Comparison of ENCODE assay signal across 8 cellular contexts in the genomic region with DNA sequence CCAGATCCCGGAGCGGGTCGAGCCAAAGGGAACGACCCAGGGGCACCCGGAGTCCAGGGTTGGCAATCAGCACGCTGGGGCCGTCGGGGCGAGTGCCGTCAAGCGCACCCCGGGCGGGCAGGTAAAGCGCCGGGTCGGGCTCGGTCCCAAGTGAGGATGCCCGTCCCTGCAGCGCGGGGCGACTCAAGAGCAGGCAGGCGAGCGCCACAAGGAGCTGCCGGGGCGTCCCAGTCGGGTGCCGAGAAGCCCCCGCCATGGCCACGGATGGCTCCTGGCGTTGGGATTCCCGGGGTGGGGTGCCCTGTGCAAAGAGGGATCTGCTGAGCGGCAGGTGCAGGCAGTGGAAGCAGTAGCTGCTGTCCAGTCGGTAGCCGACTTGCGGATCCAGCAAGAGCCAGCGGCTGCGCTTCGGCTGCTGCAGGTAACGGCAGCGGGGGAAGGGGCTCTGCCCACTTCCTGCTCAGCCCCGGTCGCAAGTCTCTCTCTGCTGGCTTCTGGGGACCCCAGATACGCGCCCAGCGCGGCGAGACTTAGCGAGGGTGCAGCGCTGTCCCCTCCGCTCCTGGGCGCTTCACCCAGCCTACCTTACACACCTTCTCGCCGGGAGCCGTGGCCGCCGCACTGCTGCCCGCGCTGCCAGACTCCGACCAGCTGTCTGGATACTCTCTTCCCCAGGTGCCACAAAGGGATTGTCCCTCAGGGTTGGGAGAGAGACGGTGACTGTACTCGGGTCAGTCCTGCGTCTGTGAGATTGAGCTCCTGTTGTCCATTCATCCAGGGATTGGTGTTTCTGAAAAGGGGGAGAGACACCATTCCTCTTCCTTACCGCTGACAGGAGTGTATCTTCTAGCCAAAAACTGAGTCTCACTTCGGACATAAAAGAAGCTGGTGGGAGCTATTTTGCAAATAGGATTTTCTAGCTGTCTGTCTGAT. TPM values are rescaled to one million over a fixed set of nuclear protein-coding genes. Genes with fewer than 3 reads are reported as not detected.
DNase-seq lines count a peak whose midpoint lies in the region; ATAC-seq and TF ChIP-seq lines count a peak whose summit lies in the region.

TSS of gene FREM3 (minus strand) at position 256 of the 933 bp plus-strand sequence. CDS start at position 256, 0 bp downstream.

- no peaks in the 10 kb centered on the region for H3K36me3 ChIP-seq in thyroid gland

- peaks cover 12% of the 10 kb centered on the region for H3K27me3 ChIP-seq in thyroid gland

- 3 to 10% methylated on average over 14 to 21 of the region's 64 CpGs for WGBS in thyroid gland, 2 donors

- intact Hi-C loops in thyroid gland (cut with DNase I): no loop called here

- DNase-seq in activated effector memory CD4-positive, alpha-beta T cell treated with anti-CD3 and anti-CD28 coated beads, Interleukin-2, amount 50 U/mL, for 16 hours: peak; percentile 66
- no peak for DNase-seq in activated effector memory CD4-positive, alpha-beta T cell treated with Interleukin-2 at 50 U/mL for 16 hours
- DNase-seq in activated naive CD8-positive, alpha-beta T cell treated with anti-CD3 and anti-CD28 coated beads for 36 hours: peak; percentile 6
- DNase-seq in left kidney (ENCODE audit: low read depth, low spot score): peak; percentile 67
- peak; percentile 3 to 7 for DNase-seq in thyroid gland
- no peak for DNase-seq in cortex of kidney (lab: John Stamatoyannopoulos, UW)

- peaks cover 8% of the 10 kb centered on the region for H3K4me1 Mint-ChIP-seq in activated naive CD8-positive, alpha-beta T cell treated with anti-CD3 and anti-CD28 coated beads for 36 hours

- H3K9me3 Mint-ChIP-seq in activated naive CD8-positive, alpha-beta T cell treated with anti-CD3 and anti-CD28 coated beads for 36 hours: peaks cover 2% of the 10 kb centered on the region

- TF ChIP-seq POLR2A in thyroid gland (IDR thresholded peaks at IDR 0.05): no peak

- no peak for TF ChIP-seq CTCF in thyroid gland (IDR thresholded peaks at IDR 0.05)

- H3K36me3 Mint-ChIP-seq in activated naive CD8-positive, alpha-beta T cell treated with anti-CD3 and anti-CD28 coated beads for 36 hours: no peaks in the 10 kb centered on the region

- H3K4me3 Mint-ChIP-seq in activated naive CD8-positive, alpha-beta T cell treated with anti-CD3 and anti-CD28 coated beads for 36 hours: peak within 1 kb of the TSS; percentile 38

- no peak for ATAC-seq in GM18858 (IDR thresholded peaks at IDR 0.05; ENCODE audit: unreplicated experiment)
- ATAC-seq in GM21529 (IDR thresholded peaks at IDR 0.05; ENCODE audit: unreplicated experiment): no peak

- H3K4me1 ChIP-seq in thyroid gland: peaks cover 13 to 16% of the 10 kb centered on the region in 2 donors

- H3K27ac Mint-ChIP-seq in activated naive CD8-positive, alpha-beta T cell treated with anti-CD3 and anti-CD28 coated beads for 36 hours: no peak within 1 kb of the TSS

- H3K9me3 ChIP-seq in thyroid gland: no peaks in the 10 kb centered on the region

- H3K27ac ChIP-seq in thyroid gland: no peak within 1 kb of the TSS

- H3K27me3 Mint-ChIP-seq in activated naive CD8-positive, alpha-beta T cell treated with anti-CD3 and anti-CD28 coated beads for 36 hours: peaks cover 64% of the 10 kb centered on the region

- peak within 1 kb of the TSS in 1 of 3 donors; percentile 5 for H3K4me3 ChIP-seq in thyroid gland (replicated peaks in 1 of 3)

RNA-seq across cellular contexts. Expression of gene FREM3, which starts in this region (rescaled TPM):
- not detected for total RNA-seq in activated naive CD8-positive, alpha-beta T cell treated with anti-CD3 and anti-CD28 coated beads for 36 hours
- total RNA-seq in thyroid gland: not detected

Comparison
In these comparisons a context has a peak if more than half of its experiments do, and no peak if none do; other contexts are left out.
1. DNase-seq: peak in activated effector memory CD4-positive, alpha-beta T cell treated with anti-CD3 and anti-CD28 coated beads, Interleukin-2, amount 50 U/mL, for 16 hours (single experiment) and left kidney (single experiment); none in activated effector memory CD4-positive, alpha-beta T cell treated with Interleukin-2 at 50 U/mL for 16 hours (single experiment) and cortex of kidney (single experiment).
2. Peak in DNase-seq in activated naive CD8-positive, alpha-beta T cell treated with anti-CD3 and anti-CD28 coated beads for 36 hours; RNA of the gene not detected or under 1 TPM.
3. Peak in DNase-seq in thyroid gland; RNA of the gene not detected or under 1 TPM.